31 cellular contexts compared by ENCODE assay signal in genomic region chr4:141415651-141416050, GRCh38.
DNase-seq lines count a peak whose midpoint lies in the region; ATAC-seq and TF ChIP-seq lines count a peak whose summit lies in the region.
"Had no signal": no experiment of that assay in that cellular context is flagged by ENCODE, and none has a peak within 500 bp of the region (broad histone marks: within the 10 kb centered on the region; RNA-seq: fewer than 3 reads in every experiment).

No MANE protein-coding gene starts in this region.

- no peaks in the 10 kb centered on the region for H3K79me2 ChIP-seq in GM23248 (ENCODE audit: insufficient read depth)

- peaks cover 4% of the 10 kb centered on the region for H3K4me1 ChIP-seq in left ventricle myocardium inferior
- peaks cover 41% of the 10 kb centered on the region for H3K4me1 ChIP-seq in GM23248 (ENCODE audit: insufficient read depth)
- peaks cover 15% of the 10 kb centered on the region for H3K4me1 ChIP-seq in IMR-90 (ENCODE audit: control insufficient read depth, insufficient read depth, low read length)
- H3K4me1 ChIP-seq: A549; BE2C; BLaER1; BLaER1 treated with 17β-estradiol and CSF1 and Interleukin-3, amounts not matched to agents 10 nM and 100 nM; Caco-2 had no signal

- no peaks in the 10 kb centered on the region for H3K9me1 ChIP-seq in IMR-90 (ENCODE audit: insufficient read depth, low read length)

- POLR2A ChIA-PET in IMR-90 (lab: Charles Lee; ENCODE audit: unreplicated experiment) = no interaction called here

- H3K4me3 ChIP-seq in left ventricle myocardium inferior (no peak overlapping the region), GM23248 (no peak overlapping the region), IMR-90 (ENCODE audit: insufficient read depth, low read depth, low read length) (no peak overlapping the region)
- H3K4me3 ChIP-seq: A549; BLaER1; BLaER1 treated with 17β-estradiol and CSF1 and Interleukin-3, amounts not matched to agents 10 nM and 100 nM had no signal

- WGBS in GM23248 (ENCODE audit: low coverage in 1 of 2, low lambda C conversion rate in 2 of 2, missing lambda C conversion rate in 2 of 2), 2 experiments = 88 to 98% methylated on average over 2 of the region's 2 CpGs
- WGBS in IMR-90 (ENCODE audit: extremely low coverage in 2 of 2, insufficient read length in 1 of 2), 2 experiments = no CpG with 5 or more reads among the region's 2 CpGs

- no peak overlapping the region for H3K56ac ChIP-seq in IMR-90 (ENCODE audit: extremely low read depth, insufficient read depth, low read length)

- H3K9me2 ChIP-seq in GM23248 (ENCODE audit: insufficient read depth) = no peaks in the 10 kb centered on the region

- peak overlapping the region; percentile 50; the same call in 1 of the 2 replicates for H2BK20ac ChIP-seq in IMR-90 (ENCODE audit: low read depth, low read length)

- H2BK120ac ChIP-seq in IMR-90 (ENCODE audit: low read depth, low read length) = 0 out of 2 replicates have a peak overlapping the region, but pooled peaks have one; percentile 11

- H3K9me3 ChIP-seq in left ventricle myocardium inferior (replicated peaks) (no peaks in the 10 kb centered on the region), GM23248 (ENCODE audit: low read depth) (no peaks in the 10 kb centered on the region), IMR-90 (ENCODE audit: control insufficient read depth, insufficient read depth, low read length) (no peaks in the 10 kb centered on the region)
- H3K9me3 ChIP-seq: A549; BE2C; BLaER1; BLaER1 treated with 17β-estradiol and CSF1 and Interleukin-3, amounts not matched to agents 10 nM and 100 nM; Caco-2 had no signal

- ATAC-seq in Right ventricle myocardium inferior = no peak
- ATAC-seq in IMR-90 (ENCODE audit: low read depth) = peak; percentile 31
- no peak for ATAC-seq in HG03442 (IDR thresholded peaks at IDR 0.05; ENCODE audit: unreplicated experiment)
- ATAC-seq: A549; CD8-positive, alpha-beta T cell had no signal

- H3F3A ChIP-seq in GM23248 (ENCODE audit: insufficient read depth) = peaks cover 39% of the 10 kb centered on the region

- no peak for TF ChIP-seq RAD21 in IMR-90 (IDR thresholded peaks at IDR 0.05; ENCODE audit: low read length)

- dilution Hi-C loops in IMR-90 (cut with HindIII; ENCODE audit: low sequenced_read_pairs, unreplicated experiment) = no loop called here

- no peak for TF ChIP-seq POLR2A in IMR-90 (IDR thresholded peaks at IDR 0.05; ENCODE audit: low read depth, low read length)

- H3K18ac ChIP-seq in IMR-90 (ENCODE audit: low read depth, low read length) = peak overlapping the region; percentile 60; the same call in 1 of the 2 replicates

- H2AK5ac ChIP-seq in IMR-90 (ENCODE audit: low read depth, low read length) = no peak overlapping the region

- no TSS peak for BruUV-seq in IMR-90 (replicated peaks; lab: Mats Ljungman, UMichigan)

- H4K5ac ChIP-seq in IMR-90 (ENCODE audit: low read depth, low read length) = no peak overlapping the region

- no peaks in the 10 kb centered on the region for H3K79me1 ChIP-seq in IMR-90 (ENCODE audit: low read depth in 1 of 2, low read length in 2 of 2)

- CTCF ChIA-PET in IMR-90 (lab: Yijun Ruan, JAX) = interaction anchor here (0.6 kb wide), 1 partner anchor 178 kb away, joined by 3 read pairs; no protein-coding TSS in a partner anchor

- no peak overlapping the region for H3K9ac ChIP-seq in GM23248
- H3K9ac ChIP-seq in IMR-90 (ENCODE audit: low read depth, low read length) = no peak overlapping the region
- H3K9ac ChIP-seq: BLaER1; BLaER1 treated with 17β-estradiol and CSF1 and Interleukin-3, amounts not matched to agents 10 nM and 100 nM had no signal

- in situ Hi-C loops in GM23248 (cut with MboI) (no loop called here), IMR-90 (cut with MboI; ENCODE audit: low sequenced_read_pairs) (no loop called here)

- H4K8ac ChIP-seq in IMR-90 (ENCODE audit: low read depth in 2 of 2, low read length in 2 of 2) = peak overlapping the region in 1 of 2 experiments; percentile 29; a peak in 1 of 4 replicates

- H3K4ac ChIP-seq in IMR-90 (ENCODE audit: low read depth, low read length) = no peak overlapping the region

- no peak for DNase-seq in left ventricle myocardium inferior
- no peak for DNase-seq in Right ventricle myocardium inferior (ENCODE audit: missing footprints)
- no peak for DNase-seq in GM23248
- DNase-seq in IMR-90 = peak; percentile 29
- DNase-seq in T-helper 1 cell = no peak
- DNase-seq: 8988T; ACHN; AML-193; BE2C; C1 segment of cervical spinal cord; Caco-2; Calu3; CD4-positive, alpha-beta memory T cell; CD4-positive, alpha-beta T cell; CD4-positive, CD25-positive, alpha-beta regulatory T cell; CD8-positive, alpha-beta memory T cell; CD8-positive, alpha-beta T cell; COR-L47; DMS 273 treated with DMSO at 0.1 percent for 48 hours; DMS153; DMS53; DMS79; DMS79 treated with DMSO at 0.1 percent for 48 hours; DND-41; EL had no signal

- H3K36me3 ChIP-seq in left ventricle myocardium inferior (no peaks in the 10 kb centered on the region), GM23248 (ENCODE audit: low read depth) (no peaks in the 10 kb centered on the region), IMR-90 (ENCODE audit: control insufficient read depth, insufficient read depth, low read length) (no peaks in the 10 kb centered on the region)
- H3K36me3 ChIP-seq: BE2C; BLaER1; BLaER1 treated with 17β-estradiol and CSF1 and Interleukin-3, amounts not matched to agents 10 nM and 100 nM had no signal

- H4K20me1 ChIP-seq in GM23248 (ENCODE audit: insufficient read depth) (no peaks in the 10 kb centered on the region), IMR-90 (ENCODE audit: insufficient read depth, low read length) (no peaks in the 10 kb centered on the region)
- H4K20me1 ChIP-seq: BLaER1; BLaER1 treated with 17β-estradiol and CSF1 and Interleukin-3, amounts not matched to agents 10 nM and 100 nM had no signal

- no peak overlapping the region for H2AK9ac ChIP-seq in IMR-90 (replicated peaks; ENCODE audit: low read depth, low read length, poor library complexity)

- H3K27me3 ChIP-seq in left ventricle myocardium inferior (ENCODE audit: low read depth) (no peaks in the 10 kb centered on the region), GM23248 (replicated peaks; ENCODE audit: insufficient read depth) (no peaks in the 10 kb centered on the region), IMR-90 (ENCODE audit: control insufficient read depth, insufficient read depth, low read length) (no peaks in the 10 kb centered on the region)
- H3K27me3 ChIP-seq: BE2C; BLaER1; BLaER1 treated with 17β-estradiol and CSF1 and Interleukin-3, amounts not matched to agents 10 nM and 100 nM had no signal

- peak overlapping the region; percentile 63 for H2BK5ac ChIP-seq in IMR-90 (ENCODE audit: low read depth, low read length, poor library complexity, severe bottlenecking)

- H2BK15ac ChIP-seq in IMR-90 (ENCODE audit: low read depth, low read length) = no peak overlapping the region

- TF ChIP-seq CTCF in left ventricle myocardium inferior (IDR thresholded peaks at IDR 0.05; ENCODE audit: borderline replicate concordance) (no peak), IMR-90 (conservative IDR thresholded peaks at IDR 0.05; ENCODE audit: low read depth, low read length) (no peak)

- H3K4me2 ChIP-seq in GM23248 (ENCODE audit: unreplicated experiment) (peak overlapping the region; percentile 30), IMR-90 (ENCODE audit: low read depth, low read length) (no peak overlapping the region; the same call in 1 of the 2 replicates)
- H3K4me2 ChIP-seq: A549; BLaER1; BLaER1 treated with 17β-estradiol and CSF1 and Interleukin-3, amounts not matched to agents 10 nM and 100 nM had no signal

- H3K23ac ChIP-seq in IMR-90 (ENCODE audit: low read depth, low read length) = no peak overlapping the region

- intact Hi-C loops in left ventricle myocardium inferior (cut with micrococcal nuclease) (no loop called here), Right ventricle myocardium inferior (cut with DNase I) (no loop called here), IMR-90 (cut with micrococcal nuclease) (no loop called here)

- H3K14ac ChIP-seq in IMR-90 (replicated peaks; ENCODE audit: low read depth, low read length) = no peak overlapping the region

- H2AFZ ChIP-seq in GM23248 (no peak overlapping the region), IMR-90 (replicated peaks; ENCODE audit: low read length, poor library complexity) (no peak overlapping the region)

- no peak overlapping the region for H4K91ac ChIP-seq in IMR-90 (ENCODE audit: insufficient read depth, low read depth, low read length)

- H3K27ac ChIP-seq in left ventricle myocardium inferior (replicated peaks) = peak overlapping the region; percentile 8
- peak overlapping the region; percentile 48; the same call in 1 of the 2 replicates for H3K27ac ChIP-seq in GM23248
- no peak overlapping the region for H3K27ac ChIP-seq in IMR-90 (ENCODE audit: insufficient read depth, low read length)
- H3K27ac ChIP-seq: 22Rv1; A549; BLaER1; BLaER1 treated with 17β-estradiol and CSF1 and Interleukin-3, amounts not matched to agents 10 nM and 100 nM; C4-2B had no signal

TF ChIP-seq in IMR-90, 13 proteins besides CTCF, POLR2A, EP300 and RAD21 (continues in another document):
- TF ChIP-seq CEBPB (IDR thresholded peaks at IDR 0.05; ENCODE audit: low read depth, low read length) (no peak), CHD1 (IDR thresholded peaks at IDR 0.05; ENCODE audit: low read depth, low read length) (no peak), BHLHE40 (IDR thresholded peaks at IDR 0.05; ENCODE audit: low read depth, low read length) (no peak), NFE2L2 (IDR thresholded peaks at IDR 0.05; ENCODE audit: low read depth, low read length) (no peak), MXI1 (IDR thresholded peaks at IDR 0.05; ENCODE audit: borderline replicate concordance, low read depth, low read length) (no peak), ELK1 (IDR thresholded peaks at IDR 0.05; ENCODE audit: borderline replicate concordance, low read depth, low read length) (no peak), FOS (IDR thresholded peaks at IDR 0.05; ENCODE audit: low read depth, low read length) (no peak), SMC3 (IDR thresholded peaks at IDR 0.05; ENCODE audit: low read depth, low read length) (no peak), MAFK (IDR thresholded peaks at IDR 0.05; ENCODE audit: low read depth, low read length) (no peak)
